In genomic region chr4:72899214-72899613, GRCh38 we compare ENCODE assay signal across 1 cellular context.
A peak's percentile ranks its signal among the peaks of the same experiment; 100 is the strongest.
TF ChIP-seq lines count a peak whose summit lies in the region.

No MANE protein-coding gene starts in this region.

TF ChIP-seq in HepG2, 621 proteins besides CTCF, POLR2A, EP300 and RAD21 (continued from another document):
- TF ChIP-seq ZNF629 (CRISPR knock-in tag; conservative IDR thresholded peaks at IDR 0.05) (no peak), SOX13 (IDR thresholded peaks at IDR 0.05) (no peak), SOX13 (CRISPR knock-in tag; conservative IDR thresholded peaks at IDR 0.05 in 1 of 2, IDR thresholded peaks at IDR 0.05 in 1 of 2) (peak in 1 of 2 experiments; percentile 88; a peak in 2 of 4 replicates), ZNF317 (CRISPR knock-in tag; IDR thresholded peaks at IDR 0.05) (no peak), THAP11 (CRISPR knock-in tag; IDR thresholded peaks at IDR 0.05) (no peak), ZNF10 (CRISPR knock-in tag; IDR thresholded peaks at IDR 0.05; ENCODE audit: borderline replicate concordance, low read depth) (no peak), RELA (CRISPR knock-in tag; IDR thresholded peaks at IDR 0.05) (no peak), TMF1 (CRISPR knock-in tag; IDR thresholded peaks at IDR 0.05; ENCODE audit: low read depth) (no peak), ARNT2 (CRISPR knock-in tag; IDR thresholded peaks at IDR 0.05; ENCODE audit: low read depth) (no peak), KDM5B (CRISPR knock-in tag; IDR thresholded peaks at IDR 0.05; ENCODE audit: borderline replicate concordance) (no peak), HHEX (CRISPR knock-in tag; IDR thresholded peaks at IDR 0.05) (no peak), KAT8 (CRISPR knock-in tag; IDR thresholded peaks at IDR 0.05) (no peak), ZFP62 (CRISPR knock-in tag; IDR thresholded peaks at IDR 0.05) (no peak), ZBTB42 (CRISPR knock-in tag; IDR thresholded peaks at IDR 0.05) (no peak), RBM39 (IDR thresholded peaks at IDR 0.05; ENCODE audit: low read depth, low read length, poor library complexity, severe bottlenecking) (no peak), NFYC (CRISPR knock-in tag; IDR thresholded peaks at IDR 0.05) (no peak), SOX6 (IDR thresholded peaks at IDR 0.05) (no peak), SOX6 (CRISPR knock-in tag; IDR thresholded peaks at IDR 0.05) (peak; percentile 55; the same call in 1 of the 2 replicates)
- TF ChIP-seq, protein P1, sequence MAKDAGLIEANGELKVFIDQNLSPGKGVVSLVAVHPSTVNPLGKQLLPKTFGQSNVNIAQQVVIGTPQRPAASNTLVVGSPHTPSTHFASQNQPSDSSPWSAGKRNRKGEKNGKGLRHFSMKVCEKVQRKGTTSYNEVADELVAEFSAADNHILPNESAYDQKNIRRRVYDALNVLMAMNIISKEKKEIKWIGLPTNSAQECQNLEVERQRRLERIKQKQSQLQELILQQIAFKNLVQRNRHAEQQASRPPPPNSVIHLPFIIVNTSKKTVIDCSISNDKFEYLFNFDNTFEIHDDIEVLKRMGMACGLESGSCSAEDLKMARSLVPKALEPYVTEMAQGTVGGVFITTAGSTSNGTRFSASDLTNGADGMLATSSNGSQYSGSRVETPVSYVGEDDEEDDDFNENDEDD (CRISPR knock-in tag; IDR thresholded peaks at IDR 0.05; ENCODE audit: borderline replicate concordance), result no peak
- TF ChIP-seq, protein P2, sequence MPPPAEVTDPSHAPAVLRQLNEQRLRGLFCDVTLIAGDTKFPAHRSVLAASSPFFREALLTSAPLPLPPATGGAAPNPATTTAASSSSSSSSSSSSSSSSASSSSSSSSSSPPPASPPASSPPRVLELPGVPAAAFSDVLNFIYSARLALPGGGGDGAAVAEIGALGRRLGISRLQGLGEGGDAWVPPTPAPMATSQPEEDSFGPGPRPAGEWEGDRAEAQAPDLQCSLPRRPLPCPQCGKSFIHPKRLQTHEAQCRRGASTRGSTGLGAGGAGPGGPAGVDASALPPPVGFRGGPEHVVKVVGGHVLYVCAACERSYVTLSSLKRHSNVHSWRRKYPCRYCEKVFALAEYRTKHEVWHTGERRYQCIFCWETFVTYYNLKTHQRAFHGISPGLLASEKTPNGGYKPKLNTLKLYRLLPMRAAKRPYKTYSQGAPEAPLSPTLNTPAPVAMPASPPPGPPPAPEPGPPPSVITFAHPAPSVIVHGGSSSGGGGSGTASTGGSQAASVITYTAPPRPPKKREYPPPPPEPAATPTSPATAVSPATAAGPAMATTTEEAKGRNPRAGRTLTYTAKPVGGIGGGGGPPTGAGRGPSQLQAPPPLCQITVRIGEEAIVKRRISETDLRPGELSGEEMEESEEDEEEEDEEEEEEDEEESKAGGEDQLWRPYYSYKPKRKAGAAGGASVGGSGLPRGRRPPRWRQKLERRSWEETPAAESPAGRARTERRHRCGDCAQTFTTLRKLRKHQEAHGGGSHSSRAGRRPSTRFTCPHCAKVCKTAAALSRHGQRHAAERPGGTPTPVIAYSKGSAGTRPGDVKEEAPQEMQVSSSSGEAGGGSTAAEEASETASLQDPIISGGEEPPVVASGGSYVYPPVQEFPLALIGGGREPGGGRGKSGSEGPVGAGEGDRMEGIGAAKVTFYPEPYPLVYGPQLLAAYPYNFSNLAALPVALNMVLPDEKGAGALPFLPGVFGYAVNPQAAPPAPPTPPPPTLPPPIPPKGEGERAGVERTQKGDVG (CRISPR knock-in tag; IDR thresholded peaks at IDR 0.05; ENCODE audit: borderline replicate concordance), result no peak
- TF ChIP-seq, protein P3, sequence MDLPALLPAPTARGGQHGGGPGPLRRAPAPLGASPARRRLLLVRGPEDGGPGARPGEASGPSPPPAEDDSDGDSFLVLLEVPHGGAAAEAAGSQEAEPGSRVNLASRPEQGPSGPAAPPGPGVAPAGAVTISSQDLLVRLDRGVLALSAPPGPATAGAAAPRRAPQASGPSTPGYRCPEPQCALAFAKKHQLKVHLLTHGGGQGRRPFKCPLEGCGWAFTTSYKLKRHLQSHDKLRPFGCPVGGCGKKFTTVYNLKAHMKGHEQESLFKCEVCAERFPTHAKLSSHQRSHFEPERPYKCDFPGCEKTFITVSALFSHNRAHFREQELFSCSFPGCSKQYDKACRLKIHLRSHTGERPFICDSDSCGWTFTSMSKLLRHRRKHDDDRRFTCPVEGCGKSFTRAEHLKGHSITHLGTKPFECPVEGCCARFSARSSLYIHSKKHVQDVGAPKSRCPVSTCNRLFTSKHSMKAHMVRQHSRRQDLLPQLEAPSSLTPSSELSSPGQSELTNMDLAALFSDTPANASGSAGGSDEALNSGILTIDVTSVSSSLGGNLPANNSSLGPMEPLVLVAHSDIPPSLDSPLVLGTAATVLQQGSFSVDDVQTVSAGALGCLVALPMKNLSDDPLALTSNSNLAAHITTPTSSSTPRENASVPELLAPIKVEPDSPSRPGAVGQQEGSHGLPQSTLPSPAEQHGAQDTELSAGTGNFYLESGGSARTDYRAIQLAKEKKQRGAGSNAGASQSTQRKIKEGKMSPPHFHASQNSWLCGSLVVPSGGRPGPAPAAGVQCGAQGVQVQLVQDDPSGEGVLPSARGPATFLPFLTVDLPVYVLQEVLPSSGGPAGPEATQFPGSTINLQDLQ (CRISPR knock-in tag; IDR thresholded peaks at IDR 0.05), result no peak
- TF ChIP-seq, protein P4, sequence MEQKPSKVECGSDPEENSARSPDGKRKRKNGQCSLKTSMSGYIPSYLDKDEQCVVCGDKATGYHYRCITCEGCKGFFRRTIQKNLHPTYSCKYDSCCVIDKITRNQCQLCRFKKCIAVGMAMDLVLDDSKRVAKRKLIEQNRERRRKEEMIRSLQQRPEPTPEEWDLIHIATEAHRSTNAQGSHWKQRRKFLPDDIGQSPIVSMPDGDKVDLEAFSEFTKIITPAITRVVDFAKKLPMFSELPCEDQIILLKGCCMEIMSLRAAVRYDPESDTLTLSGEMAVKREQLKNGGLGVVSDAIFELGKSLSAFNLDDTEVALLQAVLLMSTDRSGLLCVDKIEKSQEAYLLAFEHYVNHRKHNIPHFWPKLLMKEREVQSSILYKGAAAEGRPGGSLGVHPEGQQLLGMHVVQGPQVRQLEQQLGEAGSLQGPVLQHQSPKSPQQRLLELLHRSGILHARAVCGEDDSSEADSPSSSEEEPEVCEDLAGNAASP (CRISPR knock-in tag; IDR thresholded peaks at IDR 0.05; ENCODE audit: borderline replicate concordance), result no peak
